Comparison of ENCODE assay signal across 1 cellular context in the genomic region with DNA sequence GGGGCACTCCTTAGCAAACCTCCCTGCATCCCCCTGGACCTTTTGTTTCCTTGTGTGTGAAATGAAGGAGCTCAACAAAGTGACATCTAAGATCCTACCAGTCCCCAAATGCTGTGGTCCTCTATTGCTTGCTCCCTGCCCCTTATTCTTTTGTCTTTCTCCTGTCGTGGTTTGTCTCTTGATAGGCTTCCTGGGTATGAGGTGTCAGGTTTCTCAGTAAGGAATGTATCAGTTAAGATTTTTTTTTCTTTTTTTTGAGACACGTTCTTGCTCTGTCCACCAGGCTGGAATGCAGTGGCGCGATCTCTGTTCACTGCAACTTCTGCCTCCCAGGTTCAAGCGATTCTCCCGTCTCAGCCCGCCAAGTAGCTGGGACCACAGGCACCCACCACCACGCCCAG.
TF ChIP-seq lines count a peak whose summit lies in the region.

No MANE protein-coding gene starts in this region.

TF ChIP-seq in GM12891, 5 proteins besides CTCF, POLR2A, EP300 and RAD21 (continued from another document):
- TF ChIP-seq SPI1 (IDR thresholded peaks at IDR 0.05; ENCODE audit: low read depth, low read length) (no peak), TAF1 (IDR thresholded peaks at IDR 0.05; ENCODE audit: low read depth, low read length) (no peak)
